18 cellular contexts compared by ENCODE assay signal in genomic region chr13:99869830-99870229, GRCh38.
"Had no signal": no experiment of that assay in that cellular context is flagged by ENCODE, and none has a peak within 500 bp of the region (broad histone marks: within the 10 kb centered on the region; RNA-seq: fewer than 3 reads in every experiment).

No MANE protein-coding gene starts in this region.

- H3K4me3 Mint-ChIP-seq: IgD-negative memory B cell; T-helper 1 cell treated with Interleukin-12 subunit alpha and Interleukin-12 subunit beta and Interleukin-4 antibody, amounts not matched to agents 30 μg/mL and 1 μg/mL, for 36 hours had no signal

- FAIRE-seq: HTR-8/SVneo, K562, RCC 7860 had no signal

- H3K27me3 Mint-ChIP-seq: IgD-negative memory B cell had no signal

- H3K27ac ChIP-seq: HL-60, KMS-11, SJSA1, SK-N-MC had no signal

- H3K4me1 ChIP-seq: SJSA1 had no signal

- H3K36me3 ChIP-seq: SJSA1 had no signal

- ATAC-seq: K562 had no signal

- H3K9me3 ChIP-seq: SJSA1 had no signal

- DNase-seq: MV-4-11, NCI-H1048, NCI-H1694 treated with DMSO at 0.1 percent for 48 hours, NCI-H2171, NCI-H226, NCI-H446 treated with DMSO at 0.1 percent for 48 hours, Right ventricle myocardium superior, RPMI8226, SIG-M5 had no signal

- H3K27ac Mint-ChIP-seq: IgD-negative memory B cell; T-helper 1 cell treated with Interleukin-12 subunit alpha and Interleukin-12 subunit beta and Interleukin-4 antibody, amounts not matched to agents 30 μg/mL and 1 μg/mL, for 36 hours had no signal

- H3K4me3 ChIP-seq: K562, SJSA1, SK-N-MC had no signal

- H3K9me3 Mint-ChIP-seq: IgD-negative memory B cell; T-helper 1 cell treated with Interleukin-12 subunit alpha and Interleukin-12 subunit beta and Interleukin-4 antibody, amounts not matched to agents 30 μg/mL and 1 μg/mL, for 36 hours had no signal
